In the genomic region with DNA sequence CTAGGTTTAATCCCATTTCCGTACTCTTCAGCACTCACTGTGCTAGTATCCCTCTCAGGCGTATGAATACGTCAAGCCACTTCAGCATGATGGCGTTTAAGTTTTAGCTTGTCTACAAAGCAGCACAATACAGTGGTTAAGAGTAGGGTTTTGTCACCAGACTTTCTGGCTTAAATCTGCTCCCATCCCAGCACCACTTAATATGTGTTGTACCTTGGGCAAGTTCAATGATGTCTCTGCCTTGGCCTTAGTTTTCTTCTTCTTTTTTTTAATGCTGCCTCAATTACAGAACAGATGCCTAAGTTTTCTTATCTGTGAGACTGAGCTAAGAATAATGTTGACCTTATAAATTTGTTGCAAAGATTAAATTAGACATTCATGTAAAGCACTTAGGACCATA, we compare ENCODE assay signal across 19 cellular contexts.
"Had no signal": no experiment of that assay in that cellular context is flagged by ENCODE, and none has a peak within 500 bp of the region (broad histone marks: within the 10 kb centered on the region; RNA-seq: fewer than 3 reads in every experiment).

No MANE protein-coding gene starts in this region.

- ATAC-seq: natural killer cell; psoas muscle; right cardiac atrium; stimulated activated effector memory CD8-positive, alpha-beta T cell treated with anti-CD3 and anti-CD28 coated beads, Interleukin-12 subunit alpha, Interleukin-12 subunit beta, amount 100 ng/mL, for 72 hours; stimulated activated naive B cell treated with anti-CD40 and anti-IgM and Interleukin-4, amounts not matched to agents 10 μg/mL and 1 μg/mL and 100 μg/mL, for 72 hours had no signal

- DNase-seq: natural killer cell; occipital lobe; ovary; posterior cingulate gyrus; psoas muscle; right cardiac atrium; right lobe of liver; sigmoid colon; small intestine; stimulated activated CD4-positive, alpha-beta T cell treated with anti-CD3 and anti-CD28 coated beads, Interleukin-15, amount 100 ng/mL, for 24 hours; stimulated activated CD4-positive, alpha-beta T cell treated with anti-CD3 and anti-CD28 coated beads, Interleukin-2, amount 100 ng/mL, for 24 hours; stimulated activated CD4-positive, alpha-beta T cell treated with anti-CD3 and anti-CD28 coated beads, Interleukin-2, amount 100 ng/mL, for 48 hours; stimulated activated CD4-positive, alpha-beta T cell treated with anti-CD3 and anti-CD28 coated beads, Interleukin-4, amount 100 ng/mL, for 24 hours; stimulated activated naive B cell treated with anti-CD40 and anti-IgM and Interleukin-4, amounts not matched to agents 10 μg/mL and 1 μg/mL and 100 μg/mL, for 72 hours; stimulated activated naive CD4-positive, alpha-beta T cell treated with Interleukin-2 at 50 U/mL for 16 hours; stomach; trophoblast cell; upper lobe of left lung had no signal
